In the genomic region with DNA sequence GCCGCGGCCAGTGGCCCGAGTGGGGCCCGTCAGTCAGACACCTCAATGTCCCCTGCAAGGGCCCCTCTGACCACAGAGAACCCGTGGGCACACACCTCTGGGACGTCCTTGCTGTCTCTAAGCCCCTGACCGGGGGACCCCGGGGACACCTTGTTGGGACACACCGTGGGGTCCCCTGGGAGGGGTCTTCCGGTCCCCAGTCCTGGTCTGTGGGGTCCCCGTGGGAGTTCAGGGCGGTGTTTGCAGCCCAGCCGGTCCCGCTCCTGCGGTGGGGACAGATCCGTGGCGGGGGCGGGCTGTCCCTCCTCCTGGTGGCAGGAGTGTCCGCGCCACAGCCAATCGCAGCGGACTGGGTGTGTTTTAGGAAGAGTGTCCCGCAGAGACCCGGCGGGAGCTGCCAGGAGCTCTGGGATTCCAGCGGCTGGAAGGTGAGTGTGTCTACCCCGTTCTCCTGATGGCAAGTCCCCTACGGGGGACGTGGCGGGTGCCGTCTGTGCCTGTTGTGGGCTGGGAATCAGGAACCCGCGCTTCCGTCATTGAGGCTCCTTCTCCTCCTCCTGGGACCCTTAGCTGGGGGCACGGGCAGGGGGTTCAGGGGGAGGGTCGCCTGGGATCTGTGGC, we compare ENCODE assay signal across 8 cellular contexts. TPM values are rescaled to one million over a fixed set of nuclear protein-coding genes. Genes with fewer than 3 reads are reported as not detected.
DNase-seq lines count a peak whose midpoint lies in the region; ATAC-seq lines count a peak whose summit lies in the region.

No MANE protein-coding gene starts in this region.

- H3K27me3 ChIP-seq in duodenal mucosa (ENCODE audit: control insufficient read depth in 1 of 2, insufficient read depth in 2 of 2, low read length in 2 of 2): no peaks in the 10 kb centered on the region

- no peaks in the 10 kb centered on the region for H3K36me3 ChIP-seq in duodenal mucosa (ENCODE audit: control insufficient read depth in 1 of 2, insufficient read depth in 2 of 2, low read length in 2 of 2)

- peak overlapping the region; percentile 83 to 91 for H3K4me3 Mint-ChIP-seq in stimulated activated naive CD8-positive, alpha-beta T cell treated with anti-CD3 and anti-CD28 coated beads, Interleukin-15, amount 100 ng/mL, for 72 hours

- peaks cover 12 to 18% of the 10 kb centered on the region in 2 donors for H3K4me1 ChIP-seq in duodenal mucosa (ENCODE audit: control insufficient read depth in 1 of 2, insufficient read depth in 2 of 2, low read length in 2 of 2)

- H3K4me3 ChIP-seq in duodenal mucosa (ENCODE audit: low read depth in 1 of 2, low read length in 2 of 2): peak overlapping the region; percentile 69 to 72

- H3K27ac ChIP-seq in duodenal mucosa (ENCODE audit: low read depth, low read length): no peak overlapping the region

- H3K4me1 Mint-ChIP-seq in stimulated activated naive CD8-positive, alpha-beta T cell treated with anti-CD3 and anti-CD28 coated beads, Interleukin-15, amount 100 ng/mL, for 72 hours: peaks cover 43% of the 10 kb centered on the region

- H3K9me3 Mint-ChIP-seq in stimulated activated naive CD8-positive, alpha-beta T cell treated with anti-CD3 and anti-CD28 coated beads, Interleukin-15, amount 100 ng/mL, for 72 hours: no peaks in the 10 kb centered on the region

- peak overlapping the region; percentile 56 to 66 for H3K9ac ChIP-seq in duodenal mucosa (ENCODE audit: low read depth in 1 of 2, low read length in 2 of 2)

- peak; percentile 53 for ATAC-seq in GM18519 (IDR thresholded peaks at IDR 0.05; ENCODE audit: low FRiP score, unreplicated experiment)
- peak; percentile 76 for ATAC-seq in HG03064 (IDR thresholded peaks at IDR 0.05; ENCODE audit: low read depth, unreplicated experiment)
- peak; percentile 69 for ATAC-seq in stimulated activated naive CD8-positive, alpha-beta T cell treated with anti-CD3 and anti-CD28 coated beads, Interleukin-15, amount 100 ng/mL, for 72 hours
- ATAC-seq in GM18873 (IDR thresholded peaks at IDR 0.05; ENCODE audit: low FRiP score, unreplicated experiment): no peak

- H3K27me3 Mint-ChIP-seq in stimulated activated naive CD8-positive, alpha-beta T cell treated with anti-CD3 and anti-CD28 coated beads, Interleukin-15, amount 100 ng/mL, for 72 hours: peaks cover 8% of the 10 kb centered on the region

- no peaks in the 10 kb centered on the region for H3K9me3 ChIP-seq in duodenal mucosa (ENCODE audit: control insufficient read depth in 1 of 2, low read length in 2 of 2)

- peak overlapping the region; percentile 30 to 79 for H3K27ac Mint-ChIP-seq in stimulated activated naive CD8-positive, alpha-beta T cell treated with anti-CD3 and anti-CD28 coated beads, Interleukin-15, amount 100 ng/mL, for 72 hours

- peak in 3 of 5 experiments; percentile 33 to 52 (median 36) for DNase-seq in T-helper 2 cell
- DNase-seq in lung microvascular endothelial cell (ENCODE audit: low read depth in 2 of 2): peak; percentile 35 to 75
- peak; percentile 29 to 50 for DNase-seq in stimulated activated naive CD8-positive, alpha-beta T cell treated with anti-CD3 and anti-CD28 coated beads, Interleukin-15, amount 100 ng/mL, for 72 hours
- no peak for DNase-seq in cortex of kidney (lab: John Stamatoyannopoulos, UW)

RNA-seq across cellular contexts. Expression of gene PLCXD1, which starts 5.1 kb away (rescaled TPM):
- total RNA-seq in lung microvascular endothelial cell: 4.1 and 6.5 TPM in 2 replicates

RNA-seq across cellular contexts. Expression of gene GTPBP6, which starts 42.5 kb away (rescaled TPM):
- 27.5 and 32.1 TPM in 2 replicates for total RNA-seq in lung microvascular endothelial cell
